Comparison of ENCODE assay signal across 8 cellular contexts in genomic region chr10:99612167-99612831, GRCh38. TPM values are rescaled to one million over a fixed set of nuclear protein-coding genes. Genes with fewer than 3 reads are reported as not detected.
A peak's percentile ranks its signal among the peaks of the same experiment; 100 is the strongest.
DNase-seq lines count a peak whose midpoint lies in the region; ATAC-seq and TF ChIP-seq lines count a peak whose summit lies in the region.

No MANE protein-coding gene starts in this region.

- CTCF ChIA-PET in activated CD4-positive, alpha-beta T cell treated with anti-CD3 and anti-CD28 coated beads for 36 hours (lab: Charles Lee): interaction anchor here (0.5 to 2.7 kb wide), 28 partner anchors 10 to 1839 kb away, joined by 3 to 37 read pairs (median 3); partner anchors contain the start of gene SLC25A28

- no peaks in the 10 kb centered on the region for H3K27me3 ChIP-seq in NT2/D1 (ENCODE audit: insufficient read depth, insufficient read length)

- H3K27me3 Mint-ChIP-seq in activated CD4-positive, alpha-beta T cell treated with anti-CD3 and anti-CD28 coated beads for 36 hours: no peaks in the 10 kb centered on the region
- H3K27me3 Mint-ChIP-seq in brain: peaks cover 3% of the 10 kb centered on the region
- no peaks in the 10 kb centered on the region for H3K27me3 Mint-ChIP-seq in stimulated activated naive B cell treated with anti-CD40 and anti-IgM and Interleukin-4, amounts not matched to agents 10 μg/mL and 1 μg/mL and 100 μg/mL, for 72 hours

- no peak overlapping the region for H3K4me3 Mint-ChIP-seq in activated CD4-positive, alpha-beta T cell treated with anti-CD3 and anti-CD28 coated beads for 36 hours
- H3K4me3 Mint-ChIP-seq in brain: peak overlapping the region in 1 of 5 experiments; percentile 56
- H3K4me3 Mint-ChIP-seq in stimulated activated naive B cell treated with anti-CD40 and anti-IgM and Interleukin-4, amounts not matched to agents 10 μg/mL and 1 μg/mL and 100 μg/mL, for 72 hours: no peak overlapping the region

- H3K36me3 ChIP-seq in NT2/D1 (ENCODE audit: insufficient read depth, insufficient read length, low read length): peaks cover 32% of the 10 kb centered on the region

- peak; percentile 77 to 93 for TF ChIP-seq CTCF in brain (conservative IDR thresholded peaks at IDR 0.05)

- H3K9ac ChIP-seq in NT2/D1 (ENCODE audit: insufficient read length, low read depth): no peak overlapping the region

- peak; percentile 31 for ATAC-seq in activated CD4-positive, alpha-beta T cell treated with anti-CD3 and anti-CD28 coated beads for 36 hours
- peak; percentile 44 for ATAC-seq in HG03280 (IDR thresholded peaks at IDR 0.05; ENCODE audit: unreplicated experiment)
- peak; percentile 53 to 56 for ATAC-seq in stimulated activated naive B cell treated with anti-CD40 and anti-IgM and Interleukin-4, amounts not matched to agents 10 μg/mL and 1 μg/mL and 100 μg/mL, for 72 hours (replicated peaks)
- ATAC-seq in HG02642 (IDR thresholded peaks at IDR 0.05; ENCODE audit: poor library complexity, unreplicated experiment): no peak

- H3K4me1 Mint-ChIP-seq in activated CD4-positive, alpha-beta T cell treated with anti-CD3 and anti-CD28 coated beads for 36 hours: peaks cover 37% of the 10 kb centered on the region
- H3K4me1 Mint-ChIP-seq in brain: peaks cover 23% of the 10 kb centered on the region
- H3K4me1 Mint-ChIP-seq in stimulated activated naive B cell treated with anti-CD40 and anti-IgM and Interleukin-4, amounts not matched to agents 10 μg/mL and 1 μg/mL and 100 μg/mL, for 72 hours: peaks cover 32 to 48% of the 10 kb centered on the region in 2 donors

- DNase-seq in activated CD4-positive, alpha-beta T cell treated with anti-CD3 and anti-CD28 coated beads for 36 hours: peak; percentile 28
- no peak for DNase-seq in activated CD4-positive, alpha-beta T cell treated with anti-CD3 and anti-CD28 coated beads for 48 hours
- peak; percentile 39 for DNase-seq in NT2/D1 (ENCODE audit: low read depth, low spot score)
- DNase-seq in inferior parietal cortex (ENCODE audit: extremely low spot score): peak; percentile 86
- peak; percentile 17 for DNase-seq in stimulated activated naive B cell treated with anti-CD40 and anti-IgM and Interleukin-4, amounts not matched to agents 10 μg/mL and 1 μg/mL and 100 μg/mL, for 72 hours

- no peak overlapping the region for H3K4me3 ChIP-seq in NT2/D1 (ENCODE audit: insufficient read length, low read depth)

- peaks cover 31% of the 10 kb centered on the region for H3K36me3 Mint-ChIP-seq in activated CD4-positive, alpha-beta T cell treated with anti-CD3 and anti-CD28 coated beads for 36 hours (ENCODE audit: low read depth)
- peaks cover 8% of the 10 kb centered on the region for H3K36me3 Mint-ChIP-seq in brain
- H3K36me3 Mint-ChIP-seq in stimulated activated naive B cell treated with anti-CD40 and anti-IgM and Interleukin-4, amounts not matched to agents 10 μg/mL and 1 μg/mL and 100 μg/mL, for 72 hours: peaks cover 24 to 48% of the 10 kb centered on the region in 2 donors

- intact Hi-C loops in activated CD4-positive, alpha-beta T cell treated with anti-CD3 and anti-CD28 coated beads for 36 hours (cut with DNase I, micrococcal nuclease): loop anchor here (1.0 to 2.0 kb wide), 4 partner anchors 52 to 220 kb away; no protein-coding TSS in a partner anchor

- no peaks in the 10 kb centered on the region for H3K9me3 Mint-ChIP-seq in activated CD4-positive, alpha-beta T cell treated with anti-CD3 and anti-CD28 coated beads for 36 hours (ENCODE audit: low read depth)
- no peaks in the 10 kb centered on the region for H3K9me3 Mint-ChIP-seq in brain
- H3K9me3 Mint-ChIP-seq in stimulated activated naive B cell treated with anti-CD40 and anti-IgM and Interleukin-4, amounts not matched to agents 10 μg/mL and 1 μg/mL and 100 μg/mL, for 72 hours: no peaks in the 10 kb centered on the region

- peak overlapping the region; percentile 30 for H3K27ac Mint-ChIP-seq in activated CD4-positive, alpha-beta T cell treated with anti-CD3 and anti-CD28 coated beads for 36 hours
- peak overlapping the region in 3 of 5 experiments; percentile 2 to 63 (median 38) for H3K27ac Mint-ChIP-seq in brain
- peak overlapping the region; percentile 9 for H3K27ac Mint-ChIP-seq in stimulated activated naive B cell treated with anti-CD40 and anti-IgM and Interleukin-4, amounts not matched to agents 10 μg/mL and 1 μg/mL and 100 μg/mL, for 72 hours

- POLR2A ChIA-PET in activated CD4-positive, alpha-beta T cell treated with anti-CD3 and anti-CD28 coated beads for 36 hours (lab: Charles Lee): interaction anchor here (1.0 kb wide), 1 partner anchor 10 kb away, joined by 3 read pairs; no protein-coding TSS in a partner anchor

- H3K9me3 ChIP-seq in NT2/D1 (ENCODE audit: insufficient read depth, low read length): no peaks in the 10 kb centered on the region

- H3K4me1 ChIP-seq in NT2/D1 (ENCODE audit: insufficient read depth, insufficient read length): no peaks in the 10 kb centered on the region

RNA-seq across cellular contexts. Expression of gene SLC25A28, which starts 7.9 kb away (rescaled TPM):
- total RNA-seq in activated CD4-positive, alpha-beta T cell treated with anti-CD3 and anti-CD28 coated beads for 36 hours: 10 to 100 TPM; 55.0 to 65.9 TPM
- polyA plus RNA-seq in brain (ENCODE audit: insufficient read depth, low read depth, low replicate concordance): 58.6 TPM

RNA-seq across cellular contexts. Expression of gene ENTPD7, which starts 47.0 kb away (rescaled TPM):
- 1 to 10 TPM; 2.5 to 2.7 TPM for total RNA-seq in activated CD4-positive, alpha-beta T cell treated with anti-CD3 and anti-CD28 coated beads for 36 hours
- 2.4 TPM for polyA plus RNA-seq in brain (ENCODE audit: insufficient read depth, low read depth, low replicate concordance)
